8 cellular contexts compared by ENCODE assay signal in the genomic region with DNA sequence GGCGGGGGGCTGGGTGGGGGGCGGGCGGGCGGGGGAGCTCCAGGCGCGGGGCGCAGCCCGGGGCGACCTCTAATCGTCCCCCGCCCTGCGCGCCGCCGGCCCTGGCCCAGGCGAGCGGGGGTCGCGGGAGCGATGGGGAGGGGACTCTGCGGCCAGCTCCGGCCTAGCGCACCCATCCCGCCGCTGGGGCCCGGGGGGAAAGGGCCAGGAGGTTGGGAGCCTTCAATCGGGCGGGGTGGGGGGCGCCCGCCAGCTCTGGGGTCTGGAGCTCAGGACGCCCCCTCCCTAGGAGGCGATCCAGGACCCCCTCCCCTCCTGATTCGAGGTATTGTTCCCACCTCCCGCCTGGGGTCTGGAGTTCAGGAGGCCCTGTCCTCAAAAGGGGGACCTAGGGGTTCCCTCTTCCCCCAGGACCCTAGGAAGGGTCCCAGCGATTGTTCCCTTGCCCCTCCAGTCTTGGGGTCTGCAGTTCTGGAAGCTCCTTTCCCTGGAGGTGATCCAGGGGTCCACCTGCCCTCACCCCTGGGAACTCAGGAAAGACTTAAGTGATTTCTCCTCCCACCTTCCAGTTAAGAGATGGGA. TPM values are rescaled to one million over a fixed set of nuclear protein-coding genes. Genes with fewer than 3 reads are reported as not detected.
A peak's percentile ranks its signal among the peaks of the same experiment; 100 is the strongest.
DNase-seq lines count a peak whose midpoint lies in the region; ATAC-seq and TF ChIP-seq lines count a peak whose summit lies in the region.

No MANE protein-coding gene starts in this region.

- TF ChIP-seq POLR2A in gastroesophageal sphincter (IDR thresholded peaks at IDR 0.05): no peak
- no peak for TF ChIP-seq POLR2A in gastrocnemius medialis (IDR thresholded peaks at IDR 0.05)

- no peak for TF ChIP-seq CTCF in GM12864 (IDR thresholded peaks at IDR 0.05; ENCODE audit: low read depth, low read length, missing control alignments)
- TF ChIP-seq CTCF in VCaP (conservative IDR thresholded peaks at IDR 0.05): no peak
- TF ChIP-seq CTCF in gastroesophageal sphincter (IDR thresholded peaks at IDR 0.05): no peak
- TF ChIP-seq CTCF in gastrocnemius medialis (IDR thresholded peaks at IDR 0.05 in 4 of 5, conservative IDR thresholded peaks at IDR 0.05 in 1 of 5): no peak

- no peak for TF ChIP-seq EP300 in gastroesophageal sphincter (IDR thresholded peaks at IDR 0.05)

- H3K4me1 ChIP-seq in gastroesophageal sphincter (peaks cover 0 to 40% (median 11%) of the 10 kb centered on the region in 3 donors), gastrocnemius medialis (peaks cover 9 to 14% of the 10 kb centered on the region in 2 donors)

- no peak for ATAC-seq in gastroesophageal sphincter
- no peak for ATAC-seq in gastrocnemius medialis
- no peak for ATAC-seq in HG02678 (IDR thresholded peaks at IDR 0.05; ENCODE audit: unreplicated experiment)

- DNase-seq in GM12864 (ENCODE audit: low read depth) (no peak), gastrocnemius medialis (no peak), hepatic stellate cell (ENCODE audit: low spot score) (no peak), cortex of kidney (lab: John Stamatoyannopoulos, UW) (no peak), NCI-H446 treated with DMSO at 0.1 percent for 48 hours (lab: John Stamatoyannopoulos, UW) (no peak)

- intact Hi-C loops in gastrocnemius medialis (cut with DNase I; ENCODE audit: low total_unique reads): loop anchor here (2.0 kb wide), 1 partner anchor 18 kb away; a partner anchor contains a TSS

- in situ Hi-C loops in gastrocnemius medialis (cut with MboI; ENCODE audit: low sequenced_read_pairs in 4 of 4): no loop called here

- H3K9me3 ChIP-seq in gastroesophageal sphincter (no peaks in the 10 kb centered on the region), gastrocnemius medialis (no peaks in the 10 kb centered on the region)

- H3K4me3 ChIP-seq in GM12864 (ENCODE audit: low read depth, low read length) (peak overlapping the region; percentile 36), gastroesophageal sphincter (peak overlapping the region; percentile 87), gastrocnemius medialis (peak overlapping the region; percentile 71 to 82 (median 76))

- H3K36me3 ChIP-seq in gastroesophageal sphincter: peaks cover 0 to 29% of the 10 kb centered on the region in 2 donors
- H3K36me3 ChIP-seq in gastrocnemius medialis: no peaks in the 10 kb centered on the region

- WGBS in gastroesophageal sphincter (ENCODE audit: low coverage in 1 of 2), 2 donors: no CpG with 5 or more reads among the region's 35 CpGs

- H3K27me3 ChIP-seq in gastroesophageal sphincter: no peaks in the 10 kb centered on the region
- H3K27me3 ChIP-seq in gastrocnemius medialis: no peaks in the 10 kb centered on the region

- peak overlapping the region; percentile 68; the same call in 1 of the 2 replicates for H3K27ac ChIP-seq in VCaP
- peak overlapping the region; percentile 92 to 96 (median 94) for H3K27ac ChIP-seq in gastroesophageal sphincter
- H3K27ac ChIP-seq in gastrocnemius medialis: peak overlapping the region; percentile 78 to 85 (median 80)

RNA-seq across cellular contexts. Expression of a gene that starts 0.5 kb away (rescaled TPM):
- total RNA-seq in gastroesophageal sphincter (100 to 1,000 TPM in 2 of 4 donors, 10 to 100 TPM in 2; 63.9 to 153 (median 98.7) TPM), gastrocnemius medialis (100 to 1,000 TPM in 2 of 4 donors, 10 to 100 TPM in 2; 69.8 to 139 (median 116) TPM)

RNA-seq across cellular contexts. Expression of a gene that starts 6.1 kb away (rescaled TPM):
- total RNA-seq in gastroesophageal sphincter (10 to 100 TPM in 3 of 4 donors, 1 to 10 TPM in 1; 7.4 to 18.4 (median 17.5) TPM), gastrocnemius medialis (10 to 100 TPM in 3 of 4 donors, 1 to 10 TPM in 1; 9.2 to 13.6 (median 11.5) TPM)

RNA-seq across cellular contexts. Expression of a gene that starts 19.1 kb away (rescaled TPM):
- total RNA-seq in gastroesophageal sphincter (100 to 1,000 TPM in 1 of 4 donors, 10 to 100 TPM in 3; 54.9 to 111 (median 75.2) TPM), gastrocnemius medialis (100 to 1,000 TPM in 1 of 4 donors, 10 to 100 TPM in 3; 61.4 to 101 (median 75.1) TPM)

RNA-seq across cellular contexts. Expression of a gene that starts 27.5 kb away (rescaled TPM):
- total RNA-seq in gastroesophageal sphincter (1 to 10 TPM; 1.0 to 3.1 (median 1.9) TPM), gastrocnemius medialis (1 to 10 TPM in 2 of 4 donors, under 1 TPM in 1, not detected in 1; 0.51 to 1.4 (median 1.1) TPM)

Comparison
In these comparisons a context has a peak if more than half of its experiments do, and no peak if none do; other contexts are left out.
1. H3K4me3 ChIP-seq: peak in every context shown above with its lines; median percentile 87 in gastroesophageal sphincter; 76 in gastrocnemius medialis; 36 in GM12864.